In genomic region chr5:163379298-163380155, GRCh38 we compare ENCODE assay signal across 9 cellular contexts. TPM values are rescaled to one million over a fixed set of nuclear protein-coding genes. Genes with fewer than 3 reads are reported as not detected.
A peak's percentile ranks its signal among the peaks of the same experiment; 100 is the strongest.
DNase-seq lines count a peak whose midpoint lies in the region; ATAC-seq and TF ChIP-seq lines count a peak whose summit lies in the region.
"Had no signal": no experiment of that assay in that cellular context is flagged by ENCODE, and none has a peak within 500 bp of the region (broad histone marks: within the 10 kb centered on the region; RNA-seq: fewer than 3 reads in every experiment).

No MANE protein-coding gene starts in this region.

- 53 to 55% methylated on average over 5 to 7 of the region's 7 CpGs for WGBS in transverse colon (ENCODE audit: low coverage in 1 of 2), 2 donors

- no peak overlapping the region for H3K27ac Mint-ChIP-seq in activated T-helper 2 cell treated with anti-CD3 and anti-CD28 coated beads, Interferon-gamma antibody, Interleukin-2, Interleukin-4, amounts not matched to agents 10 μg/mL and 5 μg/mL and 100 μg/mL, durations not matched to agents 14 hours and 24 hours and 36 hours

- peak overlapping the region in 3 of 4 donors; percentile 31 to 61 (median 55) for H3K27ac ChIP-seq in transverse colon
- H3K27ac ChIP-seq: heart right ventricle had no signal

- peaks cover 0 to 34% (median 20%) of the 10 kb centered on the region in 4 donors for H3K4me1 ChIP-seq in transverse colon
- H3K4me1 ChIP-seq: heart right ventricle had no signal

- in situ Hi-C loops in transverse colon (cut with MboI; ENCODE audit: low pct_ligation_motif_present in 1 of 4, low pct_unique_long_range_greater_than_20kb in 1 of 4, low sequenced_read_pairs in 3 of 4), result no loop called here

- no peaks in the 10 kb centered on the region for H3K27me3 Mint-ChIP-seq in activated T-helper 2 cell treated with anti-CD3 and anti-CD28 coated beads, Interferon-gamma antibody, Interleukin-2, Interleukin-4, amounts not matched to agents 10 μg/mL and 5 μg/mL and 100 μg/mL, durations not matched to agents 14 hours and 24 hours and 36 hours (ENCODE audit: low read depth)

- TF ChIP-seq CTCF in transverse colon (IDR thresholded peaks at IDR 0.05), result no peak

- no peaks in the 10 kb centered on the region for H3K9me3 ChIP-seq in transverse colon
- H3K9me3 ChIP-seq: heart right ventricle had no signal

- H3K4me3 Mint-ChIP-seq in activated T-helper 2 cell treated with anti-CD3 and anti-CD28 coated beads, Interferon-gamma antibody, Interleukin-2, Interleukin-4, amounts not matched to agents 10 μg/mL and 5 μg/mL and 100 μg/mL, durations not matched to agents 14 hours and 24 hours and 36 hours (ENCODE audit: low read depth), result no peak overlapping the region

- no peak overlapping the region for H3K4me3 ChIP-seq in transverse colon
- H3K4me3 ChIP-seq: heart right ventricle had no signal

- TF ChIP-seq EP300 in transverse colon (IDR thresholded peaks at IDR 0.05; ENCODE audit: low read depth), result no peak

- H3K27me3 ChIP-seq in transverse colon, result no peaks in the 10 kb centered on the region
- H3K27me3 ChIP-seq: heart right ventricle had no signal

- H3K36me3 ChIP-seq in transverse colon, result no peaks in the 10 kb centered on the region
- H3K36me3 ChIP-seq: heart right ventricle had no signal

- H3K4me1 Mint-ChIP-seq in activated T-helper 2 cell treated with anti-CD3 and anti-CD28 coated beads, Interferon-gamma antibody, Interleukin-2, Interleukin-4, amounts not matched to agents 10 μg/mL and 5 μg/mL and 100 μg/mL, durations not matched to agents 14 hours and 24 hours and 36 hours (ENCODE audit: low read depth), result no peaks in the 10 kb centered on the region

- DNase-seq in HK-2 (ENCODE audit: unreplicated experiment), result peak; percentile 2
- peak; percentile 87 for DNase-seq in SIG-M5 treated with dmso at 0.1 percent for 504 hours (lab: John Stamatoyannopoulos, UW; ENCODE audit: unreplicated experiment)
- peak; percentile 27 for DNase-seq in foreskin melanocyte
- DNase-seq in transverse colon, result no peak
- DNase-seq in activated T-helper 2 cell treated with anti-CD3 and anti-CD28 coated beads, Interferon-gamma antibody, Interleukin-2, Interleukin-4, amounts not matched to agents 10 μg/mL and 5 μg/mL and 100 μg/mL, durations not matched to agents 14 hours and 24 hours and 36 hours (ENCODE audit: low spot score), result no peak
- DNase-seq in T-helper 2 cell, result no peak
- DNase-seq: heart right ventricle; stimulated activated CD4-positive, alpha-beta T cell treated with anti-CD3 and anti-CD28 coated beads, Interleukin-4, amount 100 ng/mL, for 1 hour had no signal

- intact Hi-C loops in transverse colon (cut with DNase I; ENCODE audit: low total_unique reads), result no loop called here
- intact Hi-C loops in activated T-helper 2 cell treated with anti-CD3 and anti-CD28 coated beads, Interferon-gamma antibody, Interleukin-2, Interleukin-4, amounts not matched to agents 10 μg/mL and 5 μg/mL and 100 μg/mL, durations not matched to agents 14 hours and 24 hours and 36 hours (cut with micrococcal nuclease), result no loop called here

- no peaks in the 10 kb centered on the region for H3K9me3 Mint-ChIP-seq in activated T-helper 2 cell treated with anti-CD3 and anti-CD28 coated beads, Interferon-gamma antibody, Interleukin-2, Interleukin-4, amounts not matched to agents 10 μg/mL and 5 μg/mL and 100 μg/mL, durations not matched to agents 14 hours and 24 hours and 36 hours

- no peak for ATAC-seq in HG02588 (IDR thresholded peaks at IDR 0.05; ENCODE audit: unreplicated experiment)
- ATAC-seq: heart right ventricle had no signal

- no peaks in the 10 kb centered on the region for H3K36me3 Mint-ChIP-seq in activated T-helper 2 cell treated with anti-CD3 and anti-CD28 coated beads, Interferon-gamma antibody, Interleukin-2, Interleukin-4, amounts not matched to agents 10 μg/mL and 5 μg/mL and 100 μg/mL, durations not matched to agents 14 hours and 24 hours and 36 hours (ENCODE audit: low read depth)

- TF ChIP-seq POLR2A in transverse colon (IDR thresholded peaks at IDR 0.05), result no peak

RNA-seq across cellular contexts. Expression of gene CCNG1, which starts 57.9 kb away (rescaled TPM):
- total RNA-seq in transverse colon, result 100 to 1,000 TPM; 164 to 293 (median 180) TPM
- total RNA-seq in activated T-helper 2 cell treated with anti-CD3 and anti-CD28 coated beads, Interferon-gamma antibody, Interleukin-2, Interleukin-4, amounts not matched to agents 10 μg/mL and 5 μg/mL and 100 μg/mL, durations not matched to agents 14 hours and 24 hours and 36 hours, result 87.8 and 89.4 TPM in 2 replicates

Comparison
In these comparisons a context has a peak if more than half of its experiments do, and no peak if none do; other contexts are left out.
1. DNase-seq: peak in HK-2 (single experiment), SIG-M5 treated with dmso at 0.1 percent for 504 hours (single experiment) and foreskin melanocyte (single experiment); none in transverse colon (single experiment), activated T-helper 2 cell treated with anti-CD3 and anti-CD28 coated beads, Interferon-gamma antibody, Interleukin-2, Interleukin-4, amounts not matched to agents 10 μg/mL and 5 μg/mL and 100 μg/mL, durations not matched to agents 14 hours and 24 hours and 36 hours (single experiment) and T-helper 2 cell (0 of 5).